Comparison of ENCODE assay signal across 16 cellular contexts in genomic region chr14:104387385-104388010, GRCh38.
DNase-seq lines count a peak whose midpoint lies in the region; ATAC-seq, FAIRE-seq and TF ChIP-seq lines count a peak whose summit lies in the region.
"Had no signal": no experiment of that assay in that cellular context is flagged by ENCODE, and none has a peak within 500 bp of the region (broad histone marks: within the 10 kb centered on the region; RNA-seq: fewer than 3 reads in every experiment).

No MANE protein-coding gene starts in this region.

- H3K9me3 Mint-ChIP-seq in natural killer cell (no peaks in the 10 kb centered on the region), osteocyte (ENCODE audit: unreplicated experiment) (no peaks in the 10 kb centered on the region)
- H3K9me3 Mint-ChIP-seq in natural killer cell treated with Interleukin-12 subunit alpha and Interleukin-12 subunit beta and Interleukin-15 and Interleukin-18, amount 100 ng/mL, for 72 hours = no peaks in the 10 kb centered on the region
- H3K9me3 Mint-ChIP-seq in central memory CD8-positive, alpha-beta T cell = no peaks in the 10 kb centered on the region
- H3K9me3 Mint-ChIP-seq: T-cell had no signal

- H3K36me3 Mint-ChIP-seq in natural killer cell (no peaks in the 10 kb centered on the region), osteocyte (ENCODE audit: unreplicated experiment) (no peaks in the 10 kb centered on the region)
- H3K36me3 Mint-ChIP-seq in natural killer cell treated with Interleukin-12 subunit alpha and Interleukin-12 subunit beta and Interleukin-15 and Interleukin-18, amount 100 ng/mL, for 72 hours = no peaks in the 10 kb centered on the region
- peaks cover 2% of the 10 kb centered on the region for H3K36me3 Mint-ChIP-seq in central memory CD8-positive, alpha-beta T cell (ENCODE audit: insufficient read depth)
- H3K36me3 Mint-ChIP-seq: T-cell had no signal

- FAIRE-seq in GM12892 (lab: Jason Lieb, UNC) = no peak
- FAIRE-seq: astrocyte, colon had no signal

- TF ChIP-seq CTCF in natural killer cell (IDR thresholded peaks at IDR 0.05) (no peak), osteocyte (IDR thresholded peaks at IDR 0.05) (no peak)

- ATAC-seq in natural killer cell = no peak
- ATAC-seq in natural killer cell treated with Interleukin-12 subunit alpha and Interleukin-12 subunit beta and Interleukin-15 and Interleukin-18, amount 100 ng/mL, for 72 hours = no peak
- no peak for ATAC-seq in central memory CD8-positive, alpha-beta T cell (replicated peaks; ENCODE audit: extremely low read depth, poor library complexity, severe bottlenecking)
- ATAC-seq in GM18858 (IDR thresholded peaks at IDR 0.05; ENCODE audit: unreplicated experiment) = no peak
- ATAC-seq: T-cell had no signal

- no peak overlapping the region for H3K27ac Mint-ChIP-seq in natural killer cell
- peak overlapping the region in 1 of 2 donors; percentile 53 for H3K27ac Mint-ChIP-seq in natural killer cell treated with Interleukin-12 subunit alpha and Interleukin-12 subunit beta and Interleukin-15 and Interleukin-18, amount 100 ng/mL, for 72 hours
- peak overlapping the region; percentile 25 for H3K27ac Mint-ChIP-seq in central memory CD8-positive, alpha-beta T cell (ENCODE audit: low read depth)
- no peak overlapping the region for H3K27ac Mint-ChIP-seq in osteocyte (ENCODE audit: unreplicated experiment)

- H3K4me3 Mint-ChIP-seq in natural killer cell (no peak overlapping the region), osteocyte (ENCODE audit: unreplicated experiment) (no peak overlapping the region)
- no peak overlapping the region for H3K4me3 Mint-ChIP-seq in natural killer cell treated with Interleukin-12 subunit alpha and Interleukin-12 subunit beta and Interleukin-15 and Interleukin-18, amount 100 ng/mL, for 72 hours
- no peak overlapping the region for H3K4me3 Mint-ChIP-seq in central memory CD8-positive, alpha-beta T cell

- intact Hi-C loops in natural killer cell (cut with micrococcal nuclease) = no loop called here

- no peak for TF ChIP-seq POLR2A in GM12892 (IDR thresholded peaks at IDR 0.05; ENCODE audit: low read depth, low read length)

- peaks cover 0 to 2% of the 10 kb centered on the region in 2 donors for H3K27me3 Mint-ChIP-seq in natural killer cell (ENCODE audit: low read depth in 2 of 2)
- H3K27me3 Mint-ChIP-seq in natural killer cell treated with Interleukin-12 subunit alpha and Interleukin-12 subunit beta and Interleukin-15 and Interleukin-18, amount 100 ng/mL, for 72 hours = no peaks in the 10 kb centered on the region
- no peaks in the 10 kb centered on the region for H3K27me3 Mint-ChIP-seq in central memory CD8-positive, alpha-beta T cell
- H3K27me3 Mint-ChIP-seq in osteocyte (ENCODE audit: unreplicated experiment) = no peaks in the 10 kb centered on the region
- H3K27me3 Mint-ChIP-seq: T-cell had no signal

- DNase-seq in natural killer cell = peak; percentile 10
- DNase-seq in natural killer cell treated with Interleukin-12 subunit alpha and Interleukin-12 subunit beta and Interleukin-15 and Interleukin-18, amount 100 ng/mL, for 72 hours (ENCODE audit: low spot score) = no peak
- DNase-seq in central memory CD8-positive, alpha-beta T cell (ENCODE audit: low spot score in 2 of 2) = no peak
- peak; percentile 82 for DNase-seq in osteocyte (ENCODE audit: extremely low spot score, unreplicated experiment)
- no peak for DNase-seq in GM12892 (ENCODE audit: insufficient read length)
- DNase-seq in kidney glomerular epithelial cell (lab: John Stamatoyannopoulos, UW) = no peak
- no peak for DNase-seq in nucleus accumbens (lab: John Stamatoyannopoulos, UW)
- DNase-seq: activated gamma-delta T cell; COR-L47; MV-4-11; NCI-H1930; stimulated activated naive CD4-positive, alpha-beta T cell treated with Interleukin-2 at 50 U/mL for 16 hours had no signal

- peaks cover 30 to 37% of the 10 kb centered on the region in 2 donors for H3K4me1 Mint-ChIP-seq in natural killer cell
- H3K4me1 Mint-ChIP-seq in natural killer cell treated with Interleukin-12 subunit alpha and Interleukin-12 subunit beta and Interleukin-15 and Interleukin-18, amount 100 ng/mL, for 72 hours (ENCODE audit: low read depth in 2 of 2) = peaks cover 13 to 29% of the 10 kb centered on the region in 2 donors
- H3K4me1 Mint-ChIP-seq in central memory CD8-positive, alpha-beta T cell = peaks cover 22% of the 10 kb centered on the region
- no peaks in the 10 kb centered on the region for H3K4me1 Mint-ChIP-seq in osteocyte (ENCODE audit: unreplicated experiment)

Comparison
In these comparisons a context has a peak if more than half of its experiments do, and no peak if none do; other contexts are left out.
1. DNase-seq: peak in natural killer cell (single experiment) and osteocyte (single experiment); none in natural killer cell treated with Interleukin-12 subunit alpha and Interleukin-12 subunit beta and Interleukin-15 and Interleukin-18, amount 100 ng/mL, for 72 hours (single experiment), central memory CD8-positive, alpha-beta T cell (0 of 2), GM12892 (single experiment), kidney glomerular epithelial cell (single experiment) and nucleus accumbens (0 of 56).